In the genomic region with DNA sequence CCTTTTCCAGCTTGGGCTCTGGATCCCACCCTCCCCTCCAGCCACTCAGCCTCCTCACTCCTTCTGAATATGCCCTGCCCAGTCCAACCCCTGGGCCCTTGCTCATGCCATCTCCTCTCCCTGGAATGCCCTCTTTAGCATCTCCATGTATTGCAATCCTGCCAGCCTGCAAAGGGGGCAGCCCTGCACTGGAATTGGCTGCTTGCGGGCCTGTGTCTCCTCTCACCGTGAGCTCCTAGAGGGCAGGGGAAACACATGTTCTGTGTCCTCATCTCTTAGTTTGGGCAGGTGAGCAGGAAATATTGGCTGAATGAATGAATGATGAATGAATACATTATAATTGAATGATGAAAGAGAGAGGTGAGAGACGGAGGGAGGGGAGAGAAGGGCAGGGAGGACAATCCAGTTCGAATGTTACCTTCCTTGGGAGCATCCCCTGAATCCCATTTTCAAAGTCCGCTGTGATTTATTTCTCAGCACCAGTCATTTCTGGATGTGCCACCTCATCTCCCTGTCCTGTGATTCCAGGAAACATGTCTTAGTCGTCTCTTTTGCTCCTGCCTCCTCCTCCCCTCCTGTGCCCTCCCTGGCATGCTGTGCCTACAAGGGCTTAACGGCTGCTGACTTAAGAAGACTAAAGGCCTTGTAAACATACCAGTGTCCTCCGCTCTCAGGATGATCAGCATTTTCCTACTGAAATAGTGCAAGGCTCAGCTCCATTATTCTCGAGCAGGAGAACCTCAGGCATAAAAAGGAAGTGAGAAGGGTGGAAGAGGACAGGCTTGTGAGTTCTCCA, we compare ENCODE assay signal across 14 cellular contexts.
DNase-seq lines count a peak whose midpoint lies in the region; TF ChIP-seq lines count a peak whose summit lies in the region.
"Had no signal": no experiment of that assay in that cellular context is flagged by ENCODE, and none has a peak within 500 bp of the region (broad histone marks: within the 10 kb centered on the region; RNA-seq: fewer than 3 reads in every experiment).

No MANE protein-coding gene starts in this region.

- no peak overlapping the region for H3K4me3 ChIP-seq in WERI-Rb-1 (ENCODE audit: low read depth, low read length)
- H3K4me3 ChIP-seq: cardiac muscle cell had no signal

- H3K27ac ChIP-seq in WERI-Rb-1, result no peak overlapping the region
- H3K27ac ChIP-seq: cardiac muscle cell had no signal

- H3K4me3 Mint-ChIP-seq in activated CD4-positive, alpha-beta T cell treated with anti-CD3 and anti-CD28 coated beads, Interleukin-2, amount 10 ng/mL, durations not matched to agents 7 days and 5 days, result peak overlapping the region; percentile 48
- H3K4me3 Mint-ChIP-seq in immature natural killer cell, result peak overlapping the region; percentile 79 to 91 (median 87)
- H3K4me3 Mint-ChIP-seq: neural crest cell had no signal

- no peaks in the 10 kb centered on the region for H3K9me3 ChIP-seq in WERI-Rb-1 (ENCODE audit: severe bottlenecking)
- H3K9me3 ChIP-seq: BE2C had no signal

- CTCF ChIA-PET in activated CD4-positive, alpha-beta T cell treated with anti-CD3 and anti-CD28 coated beads, Interleukin-2, amount 10 ng/mL, durations not matched to agents 7 days and 5 days (lab: Charles Lee), result interaction anchor here (1.3 to 8.8 kb wide), 7 partner anchors 11 to 46 kb away, joined by 3 to 57 read pairs (median 5); no protein-coding TSS in a partner anchor

- no peaks in the 10 kb centered on the region for H3K36me3 ChIP-seq in WERI-Rb-1
- H3K36me3 ChIP-seq: BE2C, cardiac muscle cell had no signal

- peaks cover 3% of the 10 kb centered on the region for H3K9me3 Mint-ChIP-seq in activated CD4-positive, alpha-beta T cell treated with anti-CD3 and anti-CD28 coated beads, Interleukin-2, amount 10 ng/mL, durations not matched to agents 7 days and 5 days
- no peaks in the 10 kb centered on the region for H3K9me3 Mint-ChIP-seq in immature natural killer cell
- H3K9me3 Mint-ChIP-seq: neural crest cell had no signal

- H3K27me3 Mint-ChIP-seq in activated CD4-positive, alpha-beta T cell treated with anti-CD3 and anti-CD28 coated beads, Interleukin-2, amount 10 ng/mL, durations not matched to agents 7 days and 5 days, result no peaks in the 10 kb centered on the region
- peaks cover 22% of the 10 kb centered on the region in 3 donors for H3K27me3 Mint-ChIP-seq in immature natural killer cell (ENCODE audit: low read depth in 3 of 3)

- peaks cover 3% of the 10 kb centered on the region for H3K36me3 Mint-ChIP-seq in activated CD4-positive, alpha-beta T cell treated with anti-CD3 and anti-CD28 coated beads, Interleukin-2, amount 10 ng/mL, durations not matched to agents 7 days and 5 days (ENCODE audit: low read depth)
- H3K36me3 Mint-ChIP-seq in immature natural killer cell, result peaks cover 0 to 6% (median 4%) of the 10 kb centered on the region in 3 donors

- TF ChIP-seq CTCF in WERI-Rb-1 (IDR thresholded peaks at IDR 0.05; ENCODE audit: low read depth, low read length), result no peak

- H3K27me3 ChIP-seq in WERI-Rb-1 (ENCODE audit: insufficient read depth, low read depth, severe bottlenecking), result no peaks in the 10 kb centered on the region
- H3K27me3 ChIP-seq: BE2C, cardiac muscle cell had no signal

- POLR2A ChIA-PET in activated CD4-positive, alpha-beta T cell treated with anti-CD3 and anti-CD28 coated beads, Interleukin-2, amount 10 ng/mL, durations not matched to agents 7 days and 5 days (lab: Charles Lee), result no interaction called here

- peak overlapping the region; percentile 95 for H3K27ac Mint-ChIP-seq in activated CD4-positive, alpha-beta T cell treated with anti-CD3 and anti-CD28 coated beads, Interleukin-2, amount 10 ng/mL, durations not matched to agents 7 days and 5 days
- peak overlapping the region; percentile 90 to 97 (median 96) for H3K27ac Mint-ChIP-seq in immature natural killer cell

- peaks cover 95% of the 10 kb centered on the region for H3K4me1 Mint-ChIP-seq in activated CD4-positive, alpha-beta T cell treated with anti-CD3 and anti-CD28 coated beads, Interleukin-2, amount 10 ng/mL, durations not matched to agents 7 days and 5 days
- peaks cover 68 to 82% of the 10 kb centered on the region in 2 donors for H3K4me1 Mint-ChIP-seq in immature natural killer cell

- peak; percentile 60 for DNase-seq in stimulated activated CD4-positive, alpha-beta T cell treated with anti-CD3 and anti-CD28 coated beads, Interleukin-15, amount 100 ng/mL, for 24 hours
- no peak for DNase-seq in stimulated activated CD4-positive, alpha-beta T cell treated with anti-CD3 and anti-CD28 coated beads, Interleukin-12 subunit alpha, Interleukin-12 subunit beta, amount 100 ng/mL, for 4 hours
- DNase-seq in activated CD4-positive, alpha-beta T cell treated with anti-CD3 and anti-CD28 coated beads, Interleukin-2, amount 10 ng/mL, durations not matched to agents 7 days and 5 days, result no peak
- DNase-seq in immature natural killer cell (no peak), hypothalamus (lab: John Stamatoyannopoulos, UW) (no peak), LoVo (ENCODE audit: low spot score) (no peak), HT-29 (ENCODE audit: low spot score) (no peak), WERI-Rb-1 (no peak)
- DNase-seq: BE2C, HCEC 1CT, NCI-H446 treated with DMSO at 0.1 percent for 48 hours, SIG-M5 had no signal
